In the genomic region with DNA sequence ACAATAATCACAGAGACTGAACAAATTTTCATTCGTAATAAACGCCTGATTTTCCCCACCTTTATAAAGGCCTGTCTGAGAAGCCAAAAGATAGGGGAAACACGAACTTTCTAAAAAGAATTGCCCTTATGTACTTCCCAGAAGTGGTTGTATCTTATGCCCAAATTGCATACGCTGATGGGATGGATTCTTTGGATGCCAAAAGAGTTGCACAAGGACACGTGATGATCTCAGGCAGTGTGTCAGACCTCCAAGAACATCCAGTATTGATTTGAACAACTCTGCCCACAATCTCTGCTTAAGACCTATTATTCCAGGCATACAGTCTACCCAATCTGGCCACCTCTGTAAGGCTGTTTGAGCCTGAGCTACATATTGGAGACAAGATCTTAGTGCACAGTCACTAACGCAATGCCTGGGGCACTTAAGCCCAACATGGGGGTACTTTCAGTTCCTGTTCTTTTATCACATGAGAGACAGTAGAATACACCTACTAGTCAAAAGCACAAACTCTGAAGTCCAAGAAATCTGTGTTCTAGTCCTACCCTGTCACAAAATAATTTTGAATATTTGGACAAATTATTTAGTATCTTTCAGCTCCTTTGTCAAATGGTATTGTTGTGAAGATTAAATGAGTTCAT, we compare ENCODE assay signal across 8 cellular contexts. TPM values are rescaled to one million over a fixed set of nuclear protein-coding genes. Genes with fewer than 3 reads are reported as not detected.
DNase-seq lines count a peak whose midpoint lies in the region; ATAC-seq and TF ChIP-seq lines count a peak whose summit lies in the region.

No MANE protein-coding gene starts in this region.

- H3K27me3 ChIP-seq in body of pancreas, result no peaks in the 10 kb centered on the region

- TF ChIP-seq POLR2A in body of pancreas (IDR thresholded peaks at IDR 0.05), result no peak
- no peak for TF ChIP-seq POLR2A in erythroblast (IDR thresholded peaks at IDR 0.05; ENCODE audit: low read length)

- H3K9me3 Mint-ChIP-seq in naive B cell, result peaks cover 0 to 12% (median 5%) of the 10 kb centered on the region in 7 donors

- TF ChIP-seq CTCF in body of pancreas (IDR thresholded peaks at IDR 0.05), result no peak

- H3K27ac ChIP-seq in body of pancreas, result no peak overlapping the region

- DNase-seq in RPMI7951 (ENCODE audit: low read depth), result peak; percentile 49
- DNase-seq in naive B cell, result peak; percentile 21
- no peak for DNase-seq in GF-D8 (lab: John Stamatoyannopoulos, UW)
- no peak for DNase-seq in body of pancreas
- DNase-seq in putamen (ENCODE audit: low spot score), result no peak
- DNase-seq in erythroblast (lab: John Stamatoyannopoulos, UW), result no peak

- peak; percentile 34 for ATAC-seq in GM18858 (IDR thresholded peaks at IDR 0.05; ENCODE audit: unreplicated experiment)
- ATAC-seq in HG02938 (IDR thresholded peaks at IDR 0.05; ENCODE audit: unreplicated experiment), result peak; percentile 79
- peak; percentile 89 to 90 for ATAC-seq in naive B cell (ENCODE audit: low read depth in 2 of 2)
- ATAC-seq in body of pancreas, result no peak

- H3K4me3 Mint-ChIP-seq in naive B cell, result no peak overlapping the region

- peaks cover 21 to 32% (median 23%) of the 10 kb centered on the region in 3 donors for H3K4me1 Mint-ChIP-seq in naive B cell

- peaks cover 47% of the 10 kb centered on the region for H3K4me1 ChIP-seq in body of pancreas

- no peak overlapping the region for H3K4me3 ChIP-seq in body of pancreas

- H3K36me3 Mint-ChIP-seq in naive B cell, result peaks cover 6 to 7% of the 10 kb centered on the region in 2 donors

- H3K36me3 ChIP-seq in body of pancreas (replicated peaks in 1 of 2; ENCODE audit: insufficient read depth in 1 of 2, low read depth in 2 of 2), result no peaks in the 10 kb centered on the region

- intact Hi-C loops in body of pancreas (cut with DNase I), result no loop called here

- H3K9me3 ChIP-seq in body of pancreas, result no peaks in the 10 kb centered on the region

- 21 to 24% methylated on average over 6 of the region's 6 CpGs for WGBS in body of pancreas, 2 donors

- peaks cover 0 to 6% (median 0%) of the 10 kb centered on the region in 3 donors for H3K27me3 Mint-ChIP-seq in naive B cell

- peak overlapping the region in 4 of 6 donors; percentile 12 to 68 (median 20) for H3K27ac Mint-ChIP-seq in naive B cell

RNA-seq across cellular contexts. Expression of a gene that starts 38.9 kb away (rescaled TPM):
- not detected in 2 replicates for total RNA-seq in RPMI7951 (2014; rRNA removed; shearing (Covaris generic))
- not detected for polyA plus RNA-seq in naive B cell (ENCODE audit: low read depth in 6 of 6)
- total RNA-seq in body of pancreas, result not detected

RNA-seq across cellular contexts. Expression of a gene that starts 49.3 kb away (rescaled TPM):
- not detected in 2 replicates for total RNA-seq in RPMI7951 (2014; rRNA removed; shearing (Covaris generic))
- not detected for polyA plus RNA-seq in naive B cell (ENCODE audit: low read depth in 6 of 6)
- not detected for total RNA-seq in body of pancreas

Comparison
In these comparisons a context has a peak if more than half of its experiments do, and no peak if none do; other contexts are left out.
1. DNase-seq: peak in RPMI7951 (single experiment) and naive B cell (single experiment); none in GF-D8 (single experiment), body of pancreas (0 of 4), putamen (single experiment) and erythroblast (0 of 2).